ENCODE assay signal across 17 cellular contexts in the genomic region with DNA sequence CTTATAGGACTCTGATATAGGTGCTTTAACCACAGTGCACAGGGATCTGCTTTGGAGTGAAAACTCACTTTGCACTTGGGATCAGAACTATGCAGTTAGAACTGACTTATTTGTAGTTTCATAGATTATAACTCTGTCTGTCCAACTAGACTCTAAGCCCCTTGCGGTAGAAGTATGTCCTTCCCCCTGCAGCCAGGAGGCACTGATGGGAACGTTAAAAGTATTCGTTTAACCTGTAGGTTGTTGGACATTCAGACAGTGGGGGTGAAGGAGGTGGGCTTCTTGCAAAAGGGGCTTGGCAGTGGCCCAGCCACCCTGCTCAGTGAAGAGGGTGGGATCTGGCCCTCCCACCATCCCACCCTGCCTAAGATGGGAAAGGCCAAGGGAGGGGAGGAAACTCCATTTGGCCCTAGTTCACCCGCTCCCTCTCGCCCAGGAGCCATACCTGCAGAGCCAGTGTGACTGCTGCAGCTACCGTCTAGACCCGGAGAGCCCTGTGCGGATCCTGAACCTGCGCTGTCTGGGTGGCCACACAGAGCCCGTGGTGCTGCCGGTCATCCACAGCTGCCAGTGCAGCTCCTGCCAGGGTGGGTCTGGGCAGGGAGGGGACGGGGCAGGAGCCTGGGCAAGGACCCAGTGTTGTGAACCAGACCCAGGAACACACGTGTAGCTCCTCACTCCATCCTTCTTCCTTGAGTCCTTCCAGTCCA. TPM values are rescaled to one million over a fixed set of nuclear protein-coding genes. Genes with fewer than 3 reads are reported as not detected.
DNase-seq lines count a peak whose midpoint lies in the region; ATAC-seq and TF ChIP-seq lines count a peak whose summit lies in the region.
"Had no signal": no experiment of that assay in that cellular context is flagged by ENCODE, and none has a peak within 500 bp of the region (broad histone marks: within the 10 kb centered on the region; RNA-seq: fewer than 3 reads in every experiment).

No MANE protein-coding gene starts in this region.

- H3K36me3 ChIP-seq in spleen = no peaks in the 10 kb centered on the region

- no peaks in the 10 kb centered on the region for H3K9me3 ChIP-seq in spleen

- peaks cover under 1% of the 10 kb centered on the region for H3K4me1 Mint-ChIP-seq in activated CD8-positive, alpha-beta memory T cell treated with anti-CD3 and anti-CD28 coated beads, Interleukin-2, amount 10 ng/mL, durations not matched to agents 7 days and 5 days
- peaks cover 13% of the 10 kb centered on the region for H3K4me1 Mint-ChIP-seq in WTC11
- H3K4me1 Mint-ChIP-seq in activated T-helper 2 cell treated with anti-CD3 and anti-CD28 coated beads, Interferon-gamma antibody, Interleukin-2, Interleukin-4, amounts not matched to agents 10 μg/mL and 5 μg/mL and 100 μg/mL, durations not matched to agents 14 hours and 24 hours and 36 hours (ENCODE audit: low read depth) = peaks cover under 1% of the 10 kb centered on the region

- H3K4me3 ChIP-seq in spleen = no peak overlapping the region
- H3K4me3 ChIP-seq: PC-9 had no signal

- no peaks in the 10 kb centered on the region for H3K9me3 Mint-ChIP-seq in activated CD8-positive, alpha-beta memory T cell treated with anti-CD3 and anti-CD28 coated beads, Interleukin-2, amount 10 ng/mL, durations not matched to agents 7 days and 5 days (ENCODE audit: low read depth)
- H3K9me3 Mint-ChIP-seq in WTC11 = no peaks in the 10 kb centered on the region
- H3K9me3 Mint-ChIP-seq in activated T-helper 2 cell treated with anti-CD3 and anti-CD28 coated beads, Interferon-gamma antibody, Interleukin-2, Interleukin-4, amounts not matched to agents 10 μg/mL and 5 μg/mL and 100 μg/mL, durations not matched to agents 14 hours and 24 hours and 36 hours = no peaks in the 10 kb centered on the region
- H3K9me3 Mint-ChIP-seq: CD14-positive monocyte had no signal

- no peak for TF ChIP-seq CTCF in WTC11 (IDR thresholded peaks at IDR 0.05)
- TF ChIP-seq CTCF in spleen (IDR thresholded peaks at IDR 0.05 in 8 of 11, conservative IDR thresholded peaks at IDR 0.05 in 3 of 11) = no peak

- H3K36me3 Mint-ChIP-seq in activated CD8-positive, alpha-beta memory T cell treated with anti-CD3 and anti-CD28 coated beads, Interleukin-2, amount 10 ng/mL, durations not matched to agents 7 days and 5 days = no peaks in the 10 kb centered on the region
- H3K36me3 Mint-ChIP-seq in WTC11 = no peaks in the 10 kb centered on the region
- no peaks in the 10 kb centered on the region for H3K36me3 Mint-ChIP-seq in activated T-helper 2 cell treated with anti-CD3 and anti-CD28 coated beads, Interferon-gamma antibody, Interleukin-2, Interleukin-4, amounts not matched to agents 10 μg/mL and 5 μg/mL and 100 μg/mL, durations not matched to agents 14 hours and 24 hours and 36 hours (ENCODE audit: low read depth)
- H3K36me3 Mint-ChIP-seq: CD14-positive monocyte had no signal

- CTCF ChIA-PET in activated CD8-positive, alpha-beta memory T cell treated with anti-CD3 and anti-CD28 coated beads, Interleukin-2, amount 10 ng/mL, durations not matched to agents 7 days and 5 days (lab: Charles Lee) = no interaction called here
- CTCF ChIA-PET in WTC11 (lab: Charles Lee) = interaction anchor here (0.6 to 2.9 kb wide), 13 partner anchors 10 to 1219 kb away, joined by 3 to 16 read pairs (median 4); no protein-coding TSS in a partner anchor

- TF ChIP-seq POLR2A in spleen (IDR thresholded peaks at IDR 0.05) = no peak

- DNase-seq in activated CD8-positive, alpha-beta memory T cell treated with anti-CD3 and anti-CD28 coated beads, Interleukin-2, amount 50 U/mL, for 4 hours = peak; percentile 11
- no peak for DNase-seq in activated CD8-positive, alpha-beta memory T cell treated with anti-CD3 and anti-CD28 coated beads, Interleukin-2, amount 10 ng/mL, durations not matched to agents 7 days and 5 days
- DNase-seq in WTC11 (ENCODE audit: low spot score) (peak; percentile 10), left lobe of liver (ENCODE audit: low spot score) (peak; percentile 41), spleen (peak; percentile 69), AG08396 (ENCODE audit: low spot score) (no peak), AML-193 (lab: John Stamatoyannopoulos, UW) (no peak)
- DNase-seq in activated T-helper 2 cell treated with anti-CD3 and anti-CD28 coated beads, Interferon-gamma antibody, Interleukin-2, Interleukin-4, amounts not matched to agents 10 μg/mL and 5 μg/mL and 100 μg/mL, durations not matched to agents 14 hours and 24 hours and 36 hours (ENCODE audit: low spot score) = no peak
- DNase-seq: DMS153, KBM-7, NCI-H1436, NCI-H2029, NCI-H2171, NCI-H446 treated with DMSO at 0.1 percent for 48 hours, NCI-H774, PC-9 had no signal

- WGBS in spleen, 5 donors = 68 to 88% (median 80%) methylated on average over 8 to 13 of the region's 13 CpGs

- no peak overlapping the region for H3K27ac Mint-ChIP-seq in activated CD8-positive, alpha-beta memory T cell treated with anti-CD3 and anti-CD28 coated beads, Interleukin-2, amount 10 ng/mL, durations not matched to agents 7 days and 5 days
- H3K27ac Mint-ChIP-seq in WTC11 = no peak overlapping the region
- H3K27ac Mint-ChIP-seq in activated T-helper 2 cell treated with anti-CD3 and anti-CD28 coated beads, Interferon-gamma antibody, Interleukin-2, Interleukin-4, amounts not matched to agents 10 μg/mL and 5 μg/mL and 100 μg/mL, durations not matched to agents 14 hours and 24 hours and 36 hours = no peak overlapping the region

- H3K4me3 Mint-ChIP-seq in activated CD8-positive, alpha-beta memory T cell treated with anti-CD3 and anti-CD28 coated beads, Interleukin-2, amount 10 ng/mL, durations not matched to agents 7 days and 5 days = no peak overlapping the region
- no peak overlapping the region for H3K4me3 Mint-ChIP-seq in WTC11
- H3K4me3 Mint-ChIP-seq in activated T-helper 2 cell treated with anti-CD3 and anti-CD28 coated beads, Interferon-gamma antibody, Interleukin-2, Interleukin-4, amounts not matched to agents 10 μg/mL and 5 μg/mL and 100 μg/mL, durations not matched to agents 14 hours and 24 hours and 36 hours (ENCODE audit: low read depth) = no peak overlapping the region
- H3K4me3 Mint-ChIP-seq: CD14-positive monocyte had no signal

- peaks cover 23% of the 10 kb centered on the region for H3K27me3 Mint-ChIP-seq in activated CD8-positive, alpha-beta memory T cell treated with anti-CD3 and anti-CD28 coated beads, Interleukin-2, amount 10 ng/mL, durations not matched to agents 7 days and 5 days
- H3K27me3 Mint-ChIP-seq in WTC11 (ENCODE audit: low read depth) = peaks cover 9% of the 10 kb centered on the region
- peaks cover 15% of the 10 kb centered on the region for H3K27me3 Mint-ChIP-seq in activated T-helper 2 cell treated with anti-CD3 and anti-CD28 coated beads, Interferon-gamma antibody, Interleukin-2, Interleukin-4, amounts not matched to agents 10 μg/mL and 5 μg/mL and 100 μg/mL, durations not matched to agents 14 hours and 24 hours and 36 hours (ENCODE audit: low read depth)

- intact Hi-C loops in spleen (cut with DNase I; ENCODE audit: low total_unique reads) = no loop called here
- intact Hi-C loops in activated T-helper 2 cell treated with anti-CD3 and anti-CD28 coated beads, Interferon-gamma antibody, Interleukin-2, Interleukin-4, amounts not matched to agents 10 μg/mL and 5 μg/mL and 100 μg/mL, durations not matched to agents 14 hours and 24 hours and 36 hours (cut with micrococcal nuclease) = no loop called here

- no peak overlapping the region for H3K27ac ChIP-seq in spleen
- H3K27ac ChIP-seq: PC-9 had no signal

- H3K27me3 ChIP-seq in spleen (replicated peaks in 1 of 7) = peaks cover 0 to 30% (median 0%) of the 10 kb centered on the region in 7 donors

- peaks cover 0 to 2% (median under 1%) of the 10 kb centered on the region in 6 donors for H3K4me1 ChIP-seq in spleen

- POLR2A ChIA-PET in WTC11 (lab: Charles Lee) = interaction anchor here (1.4 kb wide), 1 partner anchor 49 kb away, joined by 3 read pairs; no protein-coding TSS in a partner anchor

- no peak for ATAC-seq in activated CD8-positive, alpha-beta memory T cell treated with anti-CD3 and anti-CD28 coated beads, Interleukin-2, amount 10 ng/mL, durations not matched to agents 7 days and 5 days
- ATAC-seq in WTC11 (peak; percentile 20), left lobe of liver (no peak)

RNA-seq across cellular contexts. Expression of a gene that starts 5.7 kb away (rescaled TPM):
- total RNA-seq in activated CD8-positive, alpha-beta memory T cell treated with anti-CD3 and anti-CD28 coated beads, Interleukin-2, amount 10 ng/mL, durations not matched to agents 7 days and 5 days = 10 to 100 TPM; 23.1 to 24.8 TPM
- total RNA-seq in WTC11 (2021) = 3.6 to 6.3 TPM (median 5.8 TPM) in 3 replicates
- 10.5 TPM for total RNA-seq in left lobe of liver
- 10 to 100 TPM; 19.0 to 39.8 (median 30.2) TPM for total RNA-seq in spleen
- 1 to 10 TPM; 4.4 to 9.9 (median 6.0) TPM for polyA plus RNA-seq in spleen
- total RNA-seq in activated T-helper 2 cell treated with anti-CD3 and anti-CD28 coated beads, Interferon-gamma antibody, Interleukin-2, Interleukin-4, amounts not matched to agents 10 μg/mL and 5 μg/mL and 100 μg/mL, durations not matched to agents 14 hours and 24 hours and 36 hours = 14.6 and 16.4 TPM in 2 replicates

RNA-seq across cellular contexts. Expression of a gene that starts 41.3 kb away (rescaled TPM):
- total RNA-seq in activated CD8-positive, alpha-beta memory T cell treated with anti-CD3 and anti-CD28 coated beads, Interleukin-2, amount 10 ng/mL, durations not matched to agents 7 days and 5 days = 10 to 100 TPM; 63.1 to 71.3 TPM
- total RNA-seq in WTC11 (2021) = 22.7 to 26.2 TPM (median 24.8 TPM) in 3 replicates
- 99.4 TPM for total RNA-seq in left lobe of liver
- 10 to 100 TPM; 19.3 to 33.3 (median 28.0) TPM for total RNA-seq in spleen
- 10 to 100 TPM; 23.0 to 35.4 (median 33.4) TPM for polyA plus RNA-seq in spleen
- total RNA-seq in activated T-helper 2 cell treated with anti-CD3 and anti-CD28 coated beads, Interferon-gamma antibody, Interleukin-2, Interleukin-4, amounts not matched to agents 10 μg/mL and 5 μg/mL and 100 μg/mL, durations not matched to agents 14 hours and 24 hours and 36 hours = 50.2 and 54.3 TPM in 2 replicates

RNA-seq across cellular contexts. Expression of a gene that starts 59.1 kb away (rescaled TPM):
- not detected for total RNA-seq in activated CD8-positive, alpha-beta memory T cell treated with anti-CD3 and anti-CD28 coated beads, Interleukin-2, amount 10 ng/mL, durations not matched to agents 7 days and 5 days
- total RNA-seq in WTC11 (2021) (0.70 to 1.2 TPM (median 0.73 TPM) in 3 replicates), left lobe of liver (18.9 TPM), spleen (10 to 100 TPM; 25.5 to 48.5 (median 37.6) TPM)
- polyA plus RNA-seq in spleen = 10 to 100 TPM in 2 of 3 donors, 1 to 10 TPM in 1; 6.0 to 15.2 (median 12.8) TPM
- not detected in 2 replicates for total RNA-seq in activated T-helper 2 cell treated with anti-CD3 and anti-CD28 coated beads, Interferon-gamma antibody, Interleukin-2, Interleukin-4, amounts not matched to agents 10 μg/mL and 5 μg/mL and 100 μg/mL, durations not matched to agents 14 hours and 24 hours and 36 hours

Comparison
In these comparisons a context has a peak if more than half of its experiments do, and no peak if none do; other contexts are left out.
1. DNase-seq: peak in activated CD8-positive, alpha-beta memory T cell treated with anti-CD3 and anti-CD28 coated beads, Interleukin-2, amount 50 U/mL, for 4 hours (single experiment), WTC11 (single experiment), left lobe of liver (single experiment) and spleen (single experiment); none in activated CD8-positive, alpha-beta memory T cell treated with anti-CD3 and anti-CD28 coated beads, Interleukin-2, amount 10 ng/mL, durations not matched to agents 7 days and 5 days (single experiment), activated T-helper 2 cell treated with anti-CD3 and anti-CD28 coated beads, Interferon-gamma antibody, Interleukin-2, Interleukin-4, amounts not matched to agents 10 μg/mL and 5 μg/mL and 100 μg/mL, durations not matched to agents 14 hours and 24 hours and 36 hours (single experiment), AG08396 (single experiment) and AML-193 (0 of 2).